In genomic region chrX:2693123-2693438, GRCh38 we compare ENCODE assay signal across 11 cellular contexts. TPM values are rescaled to one million over a fixed set of nuclear protein-coding genes. Genes with fewer than 3 reads are reported as not detected.
DNase-seq lines count a peak whose midpoint lies in the region; ATAC-seq and TF ChIP-seq lines count a peak whose summit lies in the region.
"Had no signal": no experiment of that assay in that cellular context is flagged by ENCODE, and none has a peak within 500 bp of the region (broad histone marks: within the 10 kb centered on the region; RNA-seq: fewer than 3 reads in every experiment).

No MANE protein-coding gene starts in this region.

- H3K9me3 Mint-ChIP-seq in activated naive CD4-positive, alpha-beta T cell treated with anti-CD3 and anti-CD28 coated beads, Interleukin-2, amount 10 ng/mL, durations not matched to agents 7 days and 5 days, result no peaks in the 10 kb centered on the region

- CTCF ChIA-PET in activated naive CD4-positive, alpha-beta T cell treated with anti-CD3 and anti-CD28 coated beads, Interleukin-2, amount 10 ng/mL, durations not matched to agents 7 days and 5 days (lab: Charles Lee), result no interaction called here

- H3K27ac ChIP-seq in lower lobe of right lung (peak overlapping the region; percentile 90), tibial nerve (peak overlapping the region in 3 of 4 donors; percentile 84 to 89 (median 87)), ovary (no peak overlapping the region)

- H3K4me3 Mint-ChIP-seq in activated naive CD4-positive, alpha-beta T cell treated with anti-CD3 and anti-CD28 coated beads, Interleukin-2, amount 10 ng/mL, durations not matched to agents 7 days and 5 days, result peak overlapping the region; percentile 95

- H3K27ac Mint-ChIP-seq in activated naive CD4-positive, alpha-beta T cell treated with anti-CD3 and anti-CD28 coated beads, Interleukin-2, amount 10 ng/mL, durations not matched to agents 7 days and 5 days, result peak overlapping the region; percentile 94

- peaks cover 57% of the 10 kb centered on the region for H3K4me1 Mint-ChIP-seq in activated naive CD4-positive, alpha-beta T cell treated with anti-CD3 and anti-CD28 coated beads, Interleukin-2, amount 10 ng/mL, durations not matched to agents 7 days and 5 days

- no peak for TF ChIP-seq EP300 in tibial nerve (IDR thresholded peaks at IDR 0.05)
- no peak for TF ChIP-seq EP300 in ovary (IDR thresholded peaks at IDR 0.05)

- H3K36me3 ChIP-seq in lower lobe of right lung (no peaks in the 10 kb centered on the region), tibial nerve (no peaks in the 10 kb centered on the region), ovary (no peaks in the 10 kb centered on the region)

- peaks cover 11% of the 10 kb centered on the region for H3K27me3 Mint-ChIP-seq in activated naive CD4-positive, alpha-beta T cell treated with anti-CD3 and anti-CD28 coated beads, Interleukin-2, amount 10 ng/mL, durations not matched to agents 7 days and 5 days

- 36 to 66% methylated on average over 5 of the region's 5 CpGs for WGBS in tibial nerve, 2 donors
- 66 to 78% (median 75%) methylated on average over 5 of the region's 5 CpGs for WGBS in ovary, 3 donors

- H3K36me3 Mint-ChIP-seq in activated naive CD4-positive, alpha-beta T cell treated with anti-CD3 and anti-CD28 coated beads, Interleukin-2, amount 10 ng/mL, durations not matched to agents 7 days and 5 days, result peaks cover 48% of the 10 kb centered on the region

- TF ChIP-seq POLR2A in tibial nerve (IDR thresholded peaks at IDR 0.05) (no peak), ovary (IDR thresholded peaks at IDR 0.05) (no peak)

- H3K9me3 ChIP-seq in lower lobe of right lung, result no peaks in the 10 kb centered on the region
- no peaks in the 10 kb centered on the region for H3K9me3 ChIP-seq in tibial nerve
- H3K9me3 ChIP-seq in ovary, result no peaks in the 10 kb centered on the region

- ATAC-seq in lower lobe of right lung, result no peak

- peak overlapping the region; percentile 96 for H3K4me3 ChIP-seq in lower lobe of right lung
- H3K4me3 ChIP-seq in tibial nerve, result peak overlapping the region in 2 of 4 donors; percentile 74 to 89
- H3K4me3 ChIP-seq in ovary, result no peak overlapping the region

- DNase-seq in activated naive CD4-positive, alpha-beta T cell treated with Interleukin-2 at 50 U/mL for 16 hours, result peak; percentile 32
- no peak for DNase-seq in activated naive CD4-positive, alpha-beta T cell (lab: John Stamatoyannopoulos, UW)
- DNase-seq in activated naive CD4-positive, alpha-beta T cell treated with anti-CD3 and anti-CD28 coated beads, Interleukin-2, amount 10 ng/mL, durations not matched to agents 7 days and 5 days, result no peak
- DNase-seq in lower lobe of right lung, result no peak
- DNase-seq in tibial nerve (ENCODE audit: low spot score in 2 of 2), result no peak
- no peak for DNase-seq in Kasumi-1 (lab: John Stamatoyannopoulos, UW)
- DNase-seq in NCI-H82 treated with DMSO at 0.1 percent for 48 hours (lab: John Stamatoyannopoulos, UW; ENCODE audit: unreplicated experiment), result no peak
- DNase-seq in ovary, result no peak
- DNase-seq: NCI-H510A had no signal

- H3K27me3 ChIP-seq in lower lobe of right lung (ENCODE audit: low read depth) (no peaks in the 10 kb centered on the region), tibial nerve (no peaks in the 10 kb centered on the region), ovary (no peaks in the 10 kb centered on the region)

- H3K4me1 ChIP-seq in lower lobe of right lung, result peaks cover 56% of the 10 kb centered on the region
- H3K4me1 ChIP-seq in tibial nerve, result peaks cover 0 to 64% (median 47%) of the 10 kb centered on the region in 4 donors
- H3K4me1 ChIP-seq in ovary (ENCODE audit: insufficient read depth), result peaks cover 19% of the 10 kb centered on the region

- TF ChIP-seq CTCF in lower lobe of right lung (IDR thresholded peaks at IDR 0.05) (no peak), tibial nerve (IDR thresholded peaks at IDR 0.05) (no peak), ovary (IDR thresholded peaks at IDR 0.05) (no peak)

- intact Hi-C loops in lower lobe of right lung (cut with DNase I), result no loop called here
- intact Hi-C loops in ovary (cut with DNase I), result no loop called here

RNA-seq across cellular contexts. Expression of gene CD99, which starts 2.0 kb away (rescaled TPM):
- total RNA-seq in lower lobe of right lung (249 TPM), tibial nerve (100 to 1,000 TPM; 249 to 611 (median 391) TPM), ovary (100 to 1,000 TPM; 149 to 409 (median 275) TPM)
- polyA plus RNA-seq in ovary, result 100 to 1,000 TPM; 365 to 678 TPM

RNA-seq across cellular contexts. Expression of gene XG, which starts 58.8 kb away (rescaled TPM):
- total RNA-seq in lower lobe of right lung, result 0.41 TPM
- 1 to 10 TPM; 1.2 to 5.1 (median 3.1) TPM for total RNA-seq in tibial nerve
- total RNA-seq in ovary, result under 1 TPM in 5 of 7 donors, not detected in 2; 0.15 to 0.48 (median 0.25) TPM
- polyA plus RNA-seq in ovary, result under 1 TPM; 0.27 to 0.98 TPM
- total RNA-seq: glomerular endothelial cell, renal cortical epithelial cell had no signal

Comparison
In these comparisons a context has a peak if more than half of its experiments do, and no peak if none do; other contexts are left out.
1. H3K27ac ChIP-seq: peak in lower lobe of right lung (single experiment) and tibial nerve (3 of 4); none in ovary (0 of 2).